Comparison of ENCODE assay signal across 22 cellular contexts in genomic region chr7:48837266-48837665, GRCh38.
"Had no signal": no experiment of that assay in that cellular context is flagged by ENCODE, and none has a peak within 500 bp of the region (broad histone marks: within the 10 kb centered on the region; RNA-seq: fewer than 3 reads in every experiment).

No MANE protein-coding gene starts in this region.

- H3K4me3 ChIP-seq: gastroesophageal sphincter, heart left ventricle, hepatocyte, prostate gland, sigmoid colon, stomach, tibial artery had no signal

- H3K27ac ChIP-seq: epithelial cell of prostate, foreskin keratinocyte, gastroesophageal sphincter, heart left ventricle, hepatocyte, prostate gland, sigmoid colon, stomach, tibial artery had no signal

- H3K27me3 ChIP-seq: foreskin keratinocyte, gastroesophageal sphincter, heart left ventricle, hepatocyte, sigmoid colon, stomach, tibial artery had no signal

- DNase-seq: effector CD8-positive, alpha-beta T cell; endodermal cell; foreskin keratinocyte; heart left ventricle; kidney; mesenchymal stem cell; naive thymus-derived CD4-positive, alpha-beta T cell; nucleus accumbens; sigmoid colon; stimulated activated CD4-positive, alpha-beta T cell treated with anti-CD3 and anti-CD28 coated beads, Interleukin-2, amount 100 ng/mL, for 24 hours; stimulated activated CD4-positive, alpha-beta T cell treated with anti-CD3 and anti-CD28 coated beads, Interleukin-4, amount 100 ng/mL, for 24 hours; stimulated activated naive CD4-positive, alpha-beta T cell treated with Interleukin-2 at 50 U/mL for 16 hours; stomach; tibial artery had no signal

- ATAC-seq: esophagus mucosa; foreskin keratinocyte; gastroesophageal sphincter; left lobe of liver; naive thymus-derived CD4-positive, alpha-beta T cell; right cardiac atrium; stimulated activated effector memory CD8-positive, alpha-beta T cell treated with anti-CD3 and anti-CD28 coated beads, Interleukin-12 subunit alpha, Interleukin-12 subunit beta, amount 100 ng/mL, for 72 hours had no signal

- H3K4me1 ChIP-seq: foreskin keratinocyte, gastroesophageal sphincter, heart left ventricle, prostate gland, sigmoid colon, stomach, tibial artery had no signal

- H3K36me3 ChIP-seq: gastroesophageal sphincter, heart left ventricle, prostate gland, sigmoid colon, stomach, tibial artery had no signal

- H3K9me3 ChIP-seq: gastroesophageal sphincter, heart left ventricle, prostate gland, tibial artery had no signal
